12 cellular contexts compared by ENCODE assay signal in the genomic region with DNA sequence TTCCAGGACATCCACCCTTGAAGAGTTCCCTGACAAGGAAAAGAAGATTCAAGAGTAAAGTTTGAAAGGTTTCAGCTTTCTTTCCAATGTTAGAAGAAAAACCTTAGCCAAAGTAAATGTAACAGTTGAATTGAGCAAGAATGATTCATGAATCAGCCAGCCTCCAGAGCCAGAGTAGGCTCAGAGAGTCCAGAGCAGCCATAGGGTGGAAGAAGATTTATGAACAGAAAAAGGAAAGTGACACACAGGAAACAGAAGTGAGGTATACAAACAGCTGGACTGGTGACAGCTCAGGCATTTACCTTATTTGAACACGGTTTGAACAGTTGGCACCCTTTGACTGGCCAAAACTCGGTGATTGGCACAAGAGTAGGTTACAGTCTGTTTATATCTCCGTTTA.
A peak's percentile ranks its signal among the peaks of the same experiment; 100 is the strongest.
DNase-seq lines count a peak whose midpoint lies in the region; ATAC-seq, FAIRE-seq and TF ChIP-seq lines count a peak whose summit lies in the region.
"Had no signal": no experiment of that assay in that cellular context is flagged by ENCODE, and none has a peak within 500 bp of the region (broad histone marks: within the 10 kb centered on the region; RNA-seq: fewer than 3 reads in every experiment).

No MANE protein-coding gene starts in this region.

- intact Hi-C loops in IMR-90 (cut with micrococcal nuclease) (loop anchor here (5.0 to 10.0 kb wide), 4 partner anchors 651 to 931 kb away; no protein-coding TSS in a partner anchor), mammary epithelial cell (cut with micrococcal nuclease) (no loop called here), vagina (cut with DNase I) (no loop called here)

- peak; percentile 76 for ATAC-seq in IMR-90 (ENCODE audit: low read depth)
- peak; percentile 80 for ATAC-seq in left lobe of liver
- ATAC-seq in naive thymus-derived CD8-positive, alpha-beta T cell: no peak
- ATAC-seq in GM21737 (IDR thresholded peaks at IDR 0.05; ENCODE audit: unreplicated experiment): no peak

- H3K9ac ChIP-seq in IMR-90 (ENCODE audit: low read depth, low read length) (no peak overlapping the region), mammary epithelial cell (ENCODE audit: insufficient read depth, low read length) (no peak overlapping the region)

- peaks cover 0 to 7% (median 3%) of the 10 kb centered on the region in 5 donors for H3K27me3 Mint-ChIP-seq in naive thymus-derived CD8-positive, alpha-beta T cell

- CTCF ChIA-PET in IMR-90 (lab: Yijun Ruan, JAX): interaction anchor here (1.1 kb wide), 1 partner anchor 24 kb away, joined by 3 read pairs; no protein-coding TSS in a partner anchor
- CTCF ChIA-PET in mammary epithelial cell (lab: Charles Lee; ENCODE audit: low non-redundant PET): interaction anchor here (0.7 to 1.0 kb wide), 2 partner anchors 24 to 370 kb away, joined by 3 to 7 read pairs; no protein-coding TSS in a partner anchor

- no peaks in the 10 kb centered on the region for H4K20me1 ChIP-seq in IMR-90 (ENCODE audit: insufficient read depth, low read length)
- no peaks in the 10 kb centered on the region for H4K20me1 ChIP-seq in mammary epithelial cell (ENCODE audit: insufficient read depth, low read length)

- no peak overlapping the region for H3K14ac ChIP-seq in IMR-90 (replicated peaks; ENCODE audit: low read depth, low read length)

- H3K79me1 ChIP-seq in IMR-90 (ENCODE audit: low read depth in 1 of 2, low read length in 2 of 2): no peaks in the 10 kb centered on the region

- H2BK120ac ChIP-seq in IMR-90 (ENCODE audit: low read depth, low read length): no peak overlapping the region

- H3K27ac Mint-ChIP-seq in naive thymus-derived CD8-positive, alpha-beta T cell: no peak overlapping the region

- H3K79me2 ChIP-seq in mammary epithelial cell (ENCODE audit: insufficient read depth, low read length): no peaks in the 10 kb centered on the region

- H2AK5ac ChIP-seq in IMR-90 (ENCODE audit: low read depth, low read length): no peak overlapping the region

- no peak overlapping the region for H2BK15ac ChIP-seq in IMR-90 (ENCODE audit: low read depth, low read length)

- no peak overlapping the region for H3K4me3 ChIP-seq in IMR-90 (ENCODE audit: insufficient read depth, low read depth, low read length)
- no peak overlapping the region for H3K4me3 ChIP-seq in mammary epithelial cell (replicated peaks in 1 of 3; ENCODE audit: insufficient read depth in 1 of 3, low read depth in 2 of 3, low read length in 3 of 3)
- H3K4me3 ChIP-seq in vagina: no peak overlapping the region
- H3K4me3 ChIP-seq: thyroid gland had no signal

- no peak overlapping the region for H4K91ac ChIP-seq in IMR-90 (ENCODE audit: insufficient read depth, low read depth, low read length)

- no peak for TF ChIP-seq CTCF in IMR-90 (conservative IDR thresholded peaks at IDR 0.05; ENCODE audit: low read depth, low read length)
- no peak for TF ChIP-seq CTCF in mammary epithelial cell (conservative IDR thresholded peaks at IDR 0.05 in 1 of 2, IDR thresholded peaks at IDR 0.05 in 1 of 2; ENCODE audit: extremely low read depth in 1 of 2, insufficient read depth in 1 of 2, low read depth in 1 of 2, low read length in 2 of 2)
- TF ChIP-seq CTCF in vagina (IDR thresholded peaks at IDR 0.05): no peak

- no peak overlapping the region for H2AK9ac ChIP-seq in IMR-90 (replicated peaks; ENCODE audit: low read depth, low read length, poor library complexity)

- BruUV-seq in IMR-90 (replicated peaks; lab: Mats Ljungman, UMichigan) (no TSS peak), mammary epithelial cell (replicated peaks; lab: Mats Ljungman, UMichigan) (no TSS peak)

- H3K4ac ChIP-seq in IMR-90 (ENCODE audit: low read depth, low read length): no peak overlapping the region

- no peaks in the 10 kb centered on the region for H3K9me1 ChIP-seq in IMR-90 (ENCODE audit: insufficient read depth, low read length)

- H3K23ac ChIP-seq in IMR-90 (ENCODE audit: low read depth, low read length): no peak overlapping the region

- DNase-seq in GM03348 (ENCODE audit: low spot score) (peak; percentile 55), IMR-90 (peak; percentile 72), mammary epithelial cell (peak; percentile 32), left lobe of liver (ENCODE audit: low spot score) (no peak), RCC 7860 (ENCODE audit: low spot score) (no peak), vagina (ENCODE audit: extremely low spot score in 2 of 2) (no peak)
- DNase-seq in naive thymus-derived CD8-positive, alpha-beta T cell: no peak
- DNase-seq: NCI-H526, thyroid gland had no signal

- no peak for TF ChIP-seq RAD21 in IMR-90 (IDR thresholded peaks at IDR 0.05; ENCODE audit: low read length)

- peaks cover 0 to 2% (median 0%) of the 10 kb centered on the region in 4 donors for H3K4me1 Mint-ChIP-seq in naive thymus-derived CD8-positive, alpha-beta T cell

- H3K4me1 ChIP-seq in IMR-90 (ENCODE audit: control insufficient read depth, insufficient read depth, low read length) (0 out of 2 replicates have a peak, but pooled peaks cover 3% of the 10 kb centered on the region), mammary epithelial cell (ENCODE audit: insufficient read depth, low read length) (no peaks in the 10 kb centered on the region), vagina (no peaks in the 10 kb centered on the region)

- no peak overlapping the region for H3K56ac ChIP-seq in IMR-90 (ENCODE audit: extremely low read depth, insufficient read depth, low read length)

- H3K4me3 Mint-ChIP-seq in naive thymus-derived CD8-positive, alpha-beta T cell: no peak overlapping the region
- H3K4me3 Mint-ChIP-seq: neural crest cell had no signal

- H3K9me3 ChIP-seq in IMR-90 (ENCODE audit: control insufficient read depth, insufficient read depth, low read length) (no peaks in the 10 kb centered on the region), mammary epithelial cell (replicated peaks; ENCODE audit: insufficient read depth, low read length) (no peaks in the 10 kb centered on the region), vagina (no peaks in the 10 kb centered on the region)
- H3K9me3 ChIP-seq: thyroid gland had no signal

- H3K36me3 ChIP-seq in IMR-90 (ENCODE audit: control insufficient read depth, insufficient read depth, low read length) (no peaks in the 10 kb centered on the region), mammary epithelial cell (ENCODE audit: insufficient read depth, low read length) (no peaks in the 10 kb centered on the region), vagina (no peaks in the 10 kb centered on the region)
- H3K36me3 ChIP-seq: thyroid gland had no signal

- peaks cover 0 to 6% (median 4%) of the 10 kb centered on the region in 3 donors for H3K36me3 Mint-ChIP-seq in naive thymus-derived CD8-positive, alpha-beta T cell

- H3K27ac ChIP-seq in IMR-90 (ENCODE audit: insufficient read depth, low read length): no peak overlapping the region
- H3K27ac ChIP-seq in mammary epithelial cell (ENCODE audit: insufficient read depth, low read depth, low read length): no peak overlapping the region
- H3K27ac ChIP-seq in vagina: no peak overlapping the region
- H3K27ac ChIP-seq: thyroid gland had no signal

- WGBS in IMR-90 (ENCODE audit: extremely low coverage in 2 of 2, insufficient read length in 1 of 2), 2 experiments: no CpG with 5 or more reads among the region's 3 CpGs
- WGBS in mammary epithelial cell (ENCODE audit: low coverage, missing lambda C conversion rate): 62% methylated on average over 3 of the region's 3 CpGs

- TF ChIP-seq POLR2A in IMR-90 (IDR thresholded peaks at IDR 0.05; ENCODE audit: low read depth, low read length): no peak
- TF ChIP-seq POLR2A in vagina (IDR thresholded peaks at IDR 0.05): no peak

- no peak overlapping the region for H2BK20ac ChIP-seq in IMR-90 (ENCODE audit: low read depth, low read length)

- no peak overlapping the region for H2BK5ac ChIP-seq in IMR-90 (ENCODE audit: low read depth, low read length, poor library complexity, severe bottlenecking)

- POLR2A ChIA-PET in IMR-90 (lab: Charles Lee; ENCODE audit: unreplicated experiment): no interaction called here
- POLR2A ChIA-PET in naive thymus-derived CD8-positive, alpha-beta T cell (lab: Charles Lee): no interaction called here

- peaks cover 2% of the 10 kb centered on the region; the same call in 1 of the 2 replicates for H3K27me3 ChIP-seq in IMR-90 (ENCODE audit: control insufficient read depth, insufficient read depth, low read length)
- no peaks in the 10 kb centered on the region for H3K27me3 ChIP-seq in mammary epithelial cell (ENCODE audit: insufficient read depth, low read length)
- no peaks in the 10 kb centered on the region for H3K27me3 ChIP-seq in vagina
- H3K27me3 ChIP-seq: thyroid gland had no signal

- H2AFZ ChIP-seq in IMR-90 (replicated peaks; ENCODE audit: low read length, poor library complexity): no peak overlapping the region
- no peak overlapping the region for H2AFZ ChIP-seq in mammary epithelial cell (ENCODE audit: low read depth, low read length)

- dilution Hi-C loops in IMR-90 (cut with HindIII; ENCODE audit: low sequenced_read_pairs, unreplicated experiment) (no loop called here), mammary epithelial cell (cut with HindIII; ENCODE audit: low sequenced_read_pairs) (no loop called here)

- H3K4me2 ChIP-seq in IMR-90 (ENCODE audit: low read depth, low read length) (peak overlapping the region; percentile 35; the same call in 1 of the 2 replicates), mammary epithelial cell (ENCODE audit: insufficient read depth, low read depth, low read length) (no peak overlapping the region)

- no peak for FAIRE-seq in RCC 7860 (lab: Jason Lieb, UNC)
- FAIRE-seq: GM12891 had no signal

- H3K18ac ChIP-seq in IMR-90 (ENCODE audit: low read depth, low read length): no peak overlapping the region

- H4K8ac ChIP-seq in IMR-90 (ENCODE audit: low read depth in 2 of 2, low read length in 2 of 2): no peak overlapping the region

- H4K5ac ChIP-seq in IMR-90 (ENCODE audit: low read depth, low read length): no peak overlapping the region

- in situ Hi-C loops in IMR-90 (cut with MboI; ENCODE audit: low sequenced_read_pairs): no loop called here
- in situ Hi-C loops in mammary epithelial cell (cut with MboI; ENCODE audit: low sequenced_read_pairs in 2 of 2): loop anchor here in 1 of 2 donors (10.0 kb wide), 1 partner anchor 1154 kb away; no protein-coding TSS in a partner anchor

- peaks cover 0 to 17% (median 6%) of the 10 kb centered on the region in 9 donors for H3K9me3 Mint-ChIP-seq in naive thymus-derived CD8-positive, alpha-beta T cell

TF ChIP-seq in IMR-90, 13 proteins besides CTCF, POLR2A, EP300 and RAD21:
- TF ChIP-seq USF2 (IDR thresholded peaks at IDR 0.05; ENCODE audit: low read depth, low read length) (no peak), CEBPB (IDR thresholded peaks at IDR 0.05; ENCODE audit: low read depth, low read length) (peak; percentile 93), FOS (IDR thresholded peaks at IDR 0.05; ENCODE audit: low read depth, low read length) (0 out of 2 replicates have a peak, but pooled peaks have one; percentile 40)

Comparison
In these comparisons a context has a peak if more than half of its experiments do, and no peak if none do; other contexts are left out.
1. DNase-seq: peak in GM03348 (single experiment), IMR-90 (single experiment) and mammary epithelial cell (single experiment); none in left lobe of liver (single experiment), naive thymus-derived CD8-positive, alpha-beta T cell (0 of 10), RCC 7860 (single experiment) and vagina (0 of 2).
2. ATAC-seq: peak in IMR-90 (single experiment) and left lobe of liver (single experiment); none in naive thymus-derived CD8-positive, alpha-beta T cell (0 of 2) and GM21737 (single experiment).